ENCODE assay signal across 22 cellular contexts in genomic region chr6:43144879-43145278, GRCh38.
"Had no signal": no experiment of that assay in that cellular context is flagged by ENCODE, and none has a peak within 500 bp of the region (broad histone marks: within the 10 kb centered on the region; RNA-seq: fewer than 3 reads in every experiment).

No MANE protein-coding gene starts in this region.

- H3K27ac ChIP-seq: brain microvascular endothelial cell, hepatocyte, thoracic aorta had no signal

- H3K27me3 ChIP-seq: brain microvascular endothelial cell, hepatocyte, stomach had no signal

- H3K4me3 ChIP-seq: hepatocyte, stomach, thoracic aorta had no signal

- H3K9me3 ChIP-seq: stomach, thoracic aorta had no signal

- DNase-seq: activated B cell treated with CpG ODN at 0.5 μM for 24 hours; activated CD4-positive, alpha-beta T cell treated with anti-CD3 and anti-CD28 coated beads for 48 hours; activated CD8-positive, alpha-beta T cell treated with anti-CD3 and anti-CD28 coated beads, Interleukin-2, amount 10 ng/mL, durations not matched to agents 7 days and 5 days; activated naive CD4-positive, alpha-beta T cell treated with anti-CD3 and anti-CD28 coated beads, Interleukin-2, amount 10 ng/mL, durations not matched to agents 7 days and 5 days; activated naive CD8-positive, alpha-beta T cell treated with anti-CD3 and anti-CD28 coated beads, Interleukin-2, amount 50 U/mL, for 24 hours; activated T-cell treated with anti-CD3 and anti-CD28 coated beads, Interleukin-2, amount 50 U/mL, for 24 hours; anterior cingulate cortex; brain microvascular endothelial cell; cerebellar nuclear complex; cortex of kidney; effector CD4-positive, alpha-beta T cell; foreskin fibroblast; left cardiac atrium; mesendoderm; naive thymus-derived CD4-positive, alpha-beta T cell; stimulated activated CD4-positive, alpha-beta T cell treated with anti-CD3 and anti-CD28 coated beads, Interleukin-4, amount 100 ng/mL, for 24 hours; stomach; T-cell had no signal

- H3K9me3 Mint-ChIP-seq: activated B cell treated with CpG ODN at 0.5 μM for 24 hours; activated naive CD4-positive, alpha-beta T cell treated with anti-CD3 and anti-CD28 coated beads, Interleukin-2, amount 10 ng/mL, durations not matched to agents 7 days and 5 days; activated naive CD8-positive, alpha-beta T cell treated with anti-CD3 and anti-CD28 coated beads, Interleukin-2, amount 50 U/mL, for 24 hours; activated T-cell treated with anti-CD3 and anti-CD28 coated beads, Interleukin-2, amount 50 U/mL, for 24 hours; naive thymus-derived CD4-positive, alpha-beta T cell; stimulated activated effector memory CD8-positive, alpha-beta T cell treated with anti-CD3 and anti-CD28 coated beads, Interleukin-12 subunit alpha, Interleukin-12 subunit beta, amount 100 ng/mL, for 72 hours; T-cell had no signal

- H3K4me3 Mint-ChIP-seq: activated B cell treated with CpG ODN at 0.5 μM for 24 hours; activated CD8-positive, alpha-beta T cell treated with anti-CD3 and anti-CD28 coated beads, Interleukin-2, amount 10 ng/mL, durations not matched to agents 7 days and 5 days; activated naive CD4-positive, alpha-beta T cell treated with anti-CD3 and anti-CD28 coated beads, Interleukin-2, amount 10 ng/mL, durations not matched to agents 7 days and 5 days; activated naive CD8-positive, alpha-beta T cell treated with anti-CD3 and anti-CD28 coated beads, Interleukin-2, amount 50 U/mL, for 24 hours; activated T-cell treated with anti-CD3 and anti-CD28 coated beads, Interleukin-2, amount 50 U/mL, for 24 hours; naive thymus-derived CD4-positive, alpha-beta T cell; stimulated activated effector memory CD8-positive, alpha-beta T cell treated with anti-CD3 and anti-CD28 coated beads, Interleukin-12 subunit alpha, Interleukin-12 subunit beta, amount 100 ng/mL, for 72 hours; T-cell had no signal

- H3K27me3 Mint-ChIP-seq: activated naive CD8-positive, alpha-beta T cell treated with anti-CD3 and anti-CD28 coated beads, Interleukin-2, amount 50 U/mL, for 24 hours; activated T-cell treated with anti-CD3 and anti-CD28 coated beads, Interleukin-2, amount 50 U/mL, for 24 hours; naive thymus-derived CD4-positive, alpha-beta T cell had no signal

- H3K36me3 Mint-ChIP-seq: activated naive CD4-positive, alpha-beta T cell treated with anti-CD3 and anti-CD28 coated beads, Interleukin-2, amount 10 ng/mL, durations not matched to agents 7 days and 5 days; naive thymus-derived CD4-positive, alpha-beta T cell; stimulated activated effector memory CD8-positive, alpha-beta T cell treated with anti-CD3 and anti-CD28 coated beads, Interleukin-12 subunit alpha, Interleukin-12 subunit beta, amount 100 ng/mL, for 72 hours; T-cell had no signal

- H3K4me2 ChIP-seq: hepatocyte had no signal

- H3K36me3 ChIP-seq: thoracic aorta had no signal

- H2AFZ ChIP-seq: hepatocyte had no signal

- ATAC-seq: activated CD8-positive, alpha-beta T cell treated with anti-CD3 and anti-CD28 coated beads, Interleukin-2, amount 10 ng/mL, durations not matched to agents 7 days and 5 days; activated naive CD8-positive, alpha-beta T cell treated with anti-CD3 and anti-CD28 coated beads, Interleukin-2, amount 50 U/mL, for 24 hours; left cardiac atrium; naive thymus-derived CD4-positive, alpha-beta T cell; sciatic nerve; stimulated activated effector memory CD8-positive, alpha-beta T cell treated with anti-CD3 and anti-CD28 coated beads, Interleukin-12 subunit alpha, Interleukin-12 subunit beta, amount 100 ng/mL, for 72 hours; T-cell had no signal

- H3K79me2 ChIP-seq: hepatocyte had no signal

- H3K27ac Mint-ChIP-seq: activated B cell treated with CpG ODN at 0.5 μM for 24 hours; activated CD8-positive, alpha-beta T cell treated with anti-CD3 and anti-CD28 coated beads, Interleukin-2, amount 10 ng/mL, durations not matched to agents 7 days and 5 days; activated naive CD4-positive, alpha-beta T cell treated with anti-CD3 and anti-CD28 coated beads, Interleukin-2, amount 10 ng/mL, durations not matched to agents 7 days and 5 days; activated naive CD8-positive, alpha-beta T cell treated with anti-CD3 and anti-CD28 coated beads, Interleukin-2, amount 50 U/mL, for 24 hours; activated T-cell treated with anti-CD3 and anti-CD28 coated beads, Interleukin-2, amount 50 U/mL, for 24 hours; stimulated activated effector memory CD8-positive, alpha-beta T cell treated with anti-CD3 and anti-CD28 coated beads, Interleukin-12 subunit alpha, Interleukin-12 subunit beta, amount 100 ng/mL, for 72 hours; T-cell had no signal
